Comparison of ENCODE assay signal across 1 cellular context in the genomic region with DNA sequence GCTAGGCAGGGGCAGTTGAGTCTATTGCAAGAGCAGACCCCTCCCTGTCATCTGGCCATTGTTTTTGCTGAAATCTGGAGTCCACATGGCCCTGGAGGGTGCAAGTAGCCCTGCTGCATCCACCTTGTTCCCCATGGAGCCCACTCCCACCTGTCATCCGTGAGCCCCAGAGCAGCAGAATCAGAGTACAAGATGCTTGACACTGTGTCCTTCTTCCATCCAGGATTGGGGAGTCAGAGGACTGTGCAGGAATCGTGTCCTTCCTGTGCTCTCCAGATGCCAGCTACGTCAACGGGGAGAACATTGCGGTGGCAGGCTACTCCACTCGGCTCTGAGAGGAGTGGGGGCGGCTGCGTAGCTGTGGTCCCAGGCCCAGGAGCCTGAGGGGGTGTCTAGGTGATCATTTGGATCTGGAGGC.
TF ChIP-seq lines count a peak whose summit lies in the region.

No MANE protein-coding gene starts in this region.

TF ChIP-seq in HepG2, 621 proteins besides CTCF, POLR2A, EP300 and RAD21 (continued from another document and continues in another):
- TF ChIP-seq, protein P1, sequence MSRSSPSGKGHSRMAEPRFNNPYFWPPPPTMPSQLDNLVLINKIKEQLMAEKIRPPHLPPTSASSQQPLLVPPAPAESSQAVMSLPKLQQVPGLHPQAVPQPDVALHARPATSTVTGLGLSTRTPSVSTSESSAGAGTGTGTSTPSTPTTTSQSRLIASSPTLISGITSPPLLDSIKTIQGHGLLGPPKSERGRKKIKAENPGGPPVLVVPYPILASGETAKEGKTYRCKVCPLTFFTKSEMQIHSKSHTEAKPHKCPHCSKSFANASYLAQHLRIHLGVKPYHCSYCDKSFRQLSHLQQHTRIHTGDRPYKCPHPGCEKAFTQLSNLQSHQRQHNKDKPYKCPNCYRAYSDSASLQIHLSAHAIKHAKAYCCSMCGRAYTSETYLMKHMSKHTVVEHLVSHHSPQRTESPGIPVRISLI (CRISPR knock-in tag; IDR thresholded peaks at IDR 0.05; ENCODE audit: borderline replicate concordance): no peak
- TF ChIP-seq, protein P2, sequence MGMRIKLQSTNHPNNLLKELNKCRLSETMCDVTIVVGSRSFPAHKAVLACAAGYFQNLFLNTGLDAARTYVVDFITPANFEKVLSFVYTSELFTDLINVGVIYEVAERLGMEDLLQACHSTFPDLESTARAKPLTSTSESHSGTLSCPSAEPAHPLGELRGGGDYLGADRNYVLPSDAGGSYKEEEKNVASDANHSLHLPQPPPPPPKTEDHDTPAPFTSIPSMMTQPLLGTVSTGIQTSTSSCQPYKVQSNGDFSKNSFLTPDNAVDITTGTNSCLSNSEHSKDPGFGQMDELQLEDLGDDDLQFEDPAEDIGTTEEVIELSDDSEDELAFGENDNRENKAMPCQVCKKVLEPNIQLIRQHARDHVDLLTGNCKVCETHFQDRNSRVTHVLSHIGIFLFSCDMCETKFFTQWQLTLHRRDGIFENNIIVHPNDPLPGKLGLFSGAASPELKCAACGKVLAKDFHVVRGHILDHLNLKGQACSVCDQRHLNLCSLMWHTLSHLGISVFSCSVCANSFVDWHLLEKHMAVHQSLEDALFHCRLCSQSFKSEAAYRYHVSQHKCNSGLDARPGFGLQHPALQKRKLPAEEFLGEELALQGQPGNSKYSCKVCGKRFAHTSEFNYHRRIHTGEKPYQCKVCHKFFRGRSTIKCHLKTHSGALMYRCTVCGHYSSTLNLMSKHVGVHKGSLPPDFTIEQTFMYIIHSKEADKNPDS (CRISPR knock-in tag; IDR thresholded peaks at IDR 0.05): no peak
- TF ChIP-seq PLRG1 (conservative IDR thresholded peaks at IDR 0.05) (no peak), RARA (CRISPR knock-in tag; IDR thresholded peaks at IDR 0.05) (no peak), ZNF343 (CRISPR knock-in tag; IDR thresholded peaks at IDR 0.05) (no peak), ZNF782 (CRISPR knock-in tag; IDR thresholded peaks at IDR 0.05; ENCODE audit: borderline replicate concordance) (no peak), ZNF724P (CRISPR knock-in tag; IDR thresholded peaks at IDR 0.05; ENCODE audit: borderline replicate concordance) (0 out of 2 replicates have a peak, but pooled peaks have one; percentile 52), TRIM24 (CRISPR knock-in tag; IDR thresholded peaks at IDR 0.05) (no peak), PAX8 (CRISPR knock-in tag; IDR thresholded peaks at IDR 0.05; ENCODE audit: borderline replicate concordance) (no peak), AHR (CRISPR knock-in tag; IDR thresholded peaks at IDR 0.05) (no peak), ZFP36 (IDR thresholded peaks at IDR 0.05; ENCODE audit: borderline replicate concordance, low read depth, low read length, partially characterized antibody) (no peak), WIZ (CRISPR knock-in tag; IDR thresholded peaks at IDR 0.05) (0 out of 2 replicates have a peak, but pooled peaks have one; percentile 49), ZNF672 (CRISPR knock-in tag; IDR thresholded peaks at IDR 0.05) (no peak), ZNF614 (CRISPR knock-in tag; IDR thresholded peaks at IDR 0.05; ENCODE audit: borderline replicate concordance) (no peak), GABPB1 (CRISPR knock-in tag; IDR thresholded peaks at IDR 0.05) (no peak), ZMYM4 (CRISPR knock-in tag; IDR thresholded peaks at IDR 0.05) (no peak), NBN (conservative IDR thresholded peaks at IDR 0.05) (no peak), CBX2 (IDR thresholded peaks at IDR 0.05; ENCODE audit: low read depth, low read length) (no peak), CBX2 (CRISPR knock-in tag; IDR thresholded peaks at IDR 0.05; ENCODE audit: low read depth) (no peak), ZNF230 (CRISPR knock-in tag; IDR thresholded peaks at IDR 0.05) (no peak), RXRB (CRISPR knock-in tag; IDR thresholded peaks at IDR 0.05; ENCODE audit: borderline replicate concordance) (no peak), SIN3B (IDR thresholded peaks at IDR 0.05; ENCODE audit: low read length) (no peak), SETDB1 (CRISPR knock-in tag; IDR thresholded peaks at IDR 0.05; ENCODE audit: borderline replicate concordance) (no peak), EHMT2 (IDR thresholded peaks at IDR 0.05; ENCODE audit: borderline replicate concordance, low read depth, low read length) (no peak), HDAC2 (CRISPR knock-in tag; IDR thresholded peaks at IDR 0.05) (no peak), STAT5B (CRISPR knock-in tag; IDR thresholded peaks at IDR 0.05) (no peak), IKZF1 (IDR thresholded peaks at IDR 0.05) (no peak), IRF2 (CRISPR knock-in tag; IDR thresholded peaks at IDR 0.05) (no peak), ZBTB7B (CRISPR knock-in tag; IDR thresholded peaks at IDR 0.05) (no peak), ZNF143 (CRISPR knock-in tag; IDR thresholded peaks at IDR 0.05) (no peak)
- TF ChIP-seq, protein P3, sequence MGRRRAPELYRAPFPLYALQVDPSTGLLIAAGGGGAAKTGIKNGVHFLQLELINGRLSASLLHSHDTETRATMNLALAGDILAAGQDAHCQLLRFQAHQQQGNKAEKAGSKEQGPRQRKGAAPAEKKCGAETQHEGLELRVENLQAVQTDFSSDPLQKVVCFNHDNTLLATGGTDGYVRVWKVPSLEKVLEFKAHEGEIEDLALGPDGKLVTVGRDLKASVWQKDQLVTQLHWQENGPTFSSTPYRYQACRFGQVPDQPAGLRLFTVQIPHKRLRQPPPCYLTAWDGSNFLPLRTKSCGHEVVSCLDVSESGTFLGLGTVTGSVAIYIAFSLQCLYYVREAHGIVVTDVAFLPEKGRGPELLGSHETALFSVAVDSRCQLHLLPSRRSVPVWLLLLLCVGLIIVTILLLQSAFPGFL (CRISPR knock-in tag; IDR thresholded peaks at IDR 0.05): no peak
- TF ChIP-seq, protein P4, sequence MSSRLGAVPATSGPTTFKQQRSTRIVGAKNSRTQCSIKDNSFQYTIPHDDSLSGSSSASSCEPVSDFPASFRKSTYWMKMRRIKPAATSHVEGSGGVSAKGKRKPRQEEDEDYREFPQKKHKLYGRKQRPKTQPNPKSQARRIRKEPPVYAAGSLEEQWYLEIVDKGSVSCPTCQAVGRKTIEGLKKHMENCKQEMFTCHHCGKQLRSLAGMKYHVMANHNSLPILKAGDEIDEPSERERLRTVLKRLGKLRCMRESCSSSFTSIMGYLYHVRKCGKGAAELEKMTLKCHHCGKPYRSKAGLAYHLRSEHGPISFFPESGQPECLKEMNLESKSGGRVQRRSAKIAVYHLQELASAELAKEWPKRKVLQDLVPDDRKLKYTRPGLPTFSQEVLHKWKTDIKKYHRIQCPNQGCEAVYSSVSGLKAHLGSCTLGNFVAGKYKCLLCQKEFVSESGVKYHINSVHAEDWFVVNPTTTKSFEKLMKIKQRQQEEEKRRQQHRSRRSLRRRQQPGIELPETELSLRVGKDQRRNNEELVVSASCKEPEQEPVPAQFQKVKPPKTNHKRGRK (CRISPR knock-in tag; IDR thresholded peaks at IDR 0.05): no peak
- TF ChIP-seq, protein P5, sequence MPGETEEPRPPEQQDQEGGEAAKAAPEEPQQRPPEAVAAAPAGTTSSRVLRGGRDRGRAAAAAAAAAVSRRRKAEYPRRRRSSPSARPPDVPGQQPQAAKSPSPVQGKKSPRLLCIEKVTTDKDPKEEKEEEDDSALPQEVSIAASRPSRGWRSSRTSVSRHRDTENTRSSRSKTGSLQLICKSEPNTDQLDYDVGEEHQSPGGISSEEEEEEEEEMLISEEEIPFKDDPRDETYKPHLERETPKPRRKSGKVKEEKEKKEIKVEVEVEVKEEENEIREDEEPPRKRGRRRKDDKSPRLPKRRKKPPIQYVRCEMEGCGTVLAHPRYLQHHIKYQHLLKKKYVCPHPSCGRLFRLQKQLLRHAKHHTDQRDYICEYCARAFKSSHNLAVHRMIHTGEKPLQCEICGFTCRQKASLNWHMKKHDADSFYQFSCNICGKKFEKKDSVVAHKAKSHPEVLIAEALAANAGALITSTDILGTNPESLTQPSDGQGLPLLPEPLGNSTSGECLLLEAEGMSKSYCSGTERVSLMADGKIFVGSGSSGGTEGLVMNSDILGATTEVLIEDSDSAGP (CRISPR knock-in tag; IDR thresholded peaks at IDR 0.05; ENCODE audit: borderline replicate concordance): no peak
- TF ChIP-seq, protein P6, sequence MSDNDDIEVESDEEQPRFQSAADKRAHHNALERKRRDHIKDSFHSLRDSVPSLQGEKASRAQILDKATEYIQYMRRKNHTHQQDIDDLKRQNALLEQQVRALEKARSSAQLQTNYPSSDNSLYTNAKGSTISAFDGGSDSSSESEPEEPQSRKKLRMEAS (IDR thresholded peaks at IDR 0.05): no peak
- TF ChIP-seq, protein P7, sequence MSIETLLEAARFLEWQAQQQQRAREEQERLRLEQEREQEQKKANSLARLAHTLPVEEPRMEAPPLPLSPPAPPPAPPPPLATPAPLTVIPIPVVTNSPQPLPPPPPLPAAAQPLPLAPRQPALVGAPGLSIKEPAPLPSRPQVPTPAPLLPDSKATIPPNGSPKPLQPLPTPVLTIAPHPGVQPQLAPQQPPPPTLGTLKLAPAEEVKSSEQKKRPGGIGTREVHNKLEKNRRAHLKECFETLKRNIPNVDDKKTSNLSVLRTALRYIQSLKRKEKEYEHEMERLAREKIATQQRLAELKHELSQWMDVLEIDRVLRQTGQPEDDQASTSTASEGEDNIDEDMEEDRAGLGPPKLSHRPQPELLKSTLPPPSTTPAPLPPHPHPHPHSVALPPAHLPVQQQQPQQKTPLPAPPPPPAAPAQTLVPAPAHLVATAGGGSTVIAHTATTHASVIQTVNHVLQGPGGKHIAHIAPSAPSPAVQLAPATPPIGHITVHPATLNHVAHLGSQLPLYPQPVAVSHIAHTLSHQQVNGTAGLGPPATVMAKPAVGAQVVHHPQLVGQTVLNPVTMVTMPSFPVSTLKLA (IDR thresholded peaks at IDR 0.05): no peak
- TF ChIP-seq, protein P8, sequence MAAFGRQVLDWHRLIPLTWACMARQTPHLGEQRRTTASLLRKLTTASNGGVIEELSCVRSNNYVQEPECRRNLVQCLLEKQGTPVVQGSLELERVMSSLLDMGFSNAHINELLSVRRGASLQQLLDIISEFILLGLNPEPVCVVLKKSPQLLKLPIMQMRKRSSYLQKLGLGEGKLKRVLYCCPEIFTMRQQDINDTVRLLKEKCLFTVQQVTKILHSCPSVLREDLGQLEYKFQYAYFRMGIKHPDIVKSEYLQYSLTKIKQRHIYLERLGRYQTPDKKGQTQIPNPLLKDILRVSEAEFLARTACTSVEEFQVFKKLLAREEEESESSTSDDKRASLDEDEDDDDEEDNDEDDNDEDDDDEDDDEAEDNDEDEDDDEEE (CRISPR knock-in tag; IDR thresholded peaks at IDR 0.05): no peak
- TF ChIP-seq, protein P9, sequence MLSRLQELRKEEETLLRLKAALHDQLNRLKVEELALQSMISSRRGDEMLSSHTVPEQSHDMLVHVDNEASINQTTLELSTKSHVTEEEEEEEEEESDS (CRISPR knock-in tag; IDR thresholded peaks at IDR 0.05; ENCODE audit: borderline replicate concordance): no peak
- TF ChIP-seq, protein P10, sequence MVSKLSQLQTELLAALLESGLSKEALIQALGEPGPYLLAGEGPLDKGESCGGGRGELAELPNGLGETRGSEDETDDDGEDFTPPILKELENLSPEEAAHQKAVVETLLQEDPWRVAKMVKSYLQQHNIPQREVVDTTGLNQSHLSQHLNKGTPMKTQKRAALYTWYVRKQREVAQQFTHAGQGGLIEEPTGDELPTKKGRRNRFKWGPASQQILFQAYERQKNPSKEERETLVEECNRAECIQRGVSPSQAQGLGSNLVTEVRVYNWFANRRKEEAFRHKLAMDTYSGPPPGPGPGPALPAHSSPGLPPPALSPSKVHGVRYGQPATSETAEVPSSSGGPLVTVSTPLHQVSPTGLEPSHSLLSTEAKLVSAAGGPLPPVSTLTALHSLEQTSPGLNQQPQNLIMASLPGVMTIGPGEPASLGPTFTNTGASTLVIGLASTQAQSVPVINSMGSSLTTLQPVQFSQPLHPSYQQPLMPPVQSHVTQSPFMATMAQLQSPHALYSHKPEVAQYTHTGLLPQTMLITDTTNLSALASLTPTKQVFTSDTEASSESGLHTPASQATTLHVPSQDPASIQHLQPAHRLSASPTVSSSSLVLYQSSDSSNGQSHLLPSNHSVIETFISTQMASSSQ (IDR thresholded peaks at IDR 0.05; ENCODE audit: low read depth): no peak
- TF ChIP-seq, protein P10 (CRISPR knock-in tag; IDR thresholded peaks at IDR 0.05; ENCODE audit: borderline replicate concordance): no peak
- TF ChIP-seq, protein P11, sequence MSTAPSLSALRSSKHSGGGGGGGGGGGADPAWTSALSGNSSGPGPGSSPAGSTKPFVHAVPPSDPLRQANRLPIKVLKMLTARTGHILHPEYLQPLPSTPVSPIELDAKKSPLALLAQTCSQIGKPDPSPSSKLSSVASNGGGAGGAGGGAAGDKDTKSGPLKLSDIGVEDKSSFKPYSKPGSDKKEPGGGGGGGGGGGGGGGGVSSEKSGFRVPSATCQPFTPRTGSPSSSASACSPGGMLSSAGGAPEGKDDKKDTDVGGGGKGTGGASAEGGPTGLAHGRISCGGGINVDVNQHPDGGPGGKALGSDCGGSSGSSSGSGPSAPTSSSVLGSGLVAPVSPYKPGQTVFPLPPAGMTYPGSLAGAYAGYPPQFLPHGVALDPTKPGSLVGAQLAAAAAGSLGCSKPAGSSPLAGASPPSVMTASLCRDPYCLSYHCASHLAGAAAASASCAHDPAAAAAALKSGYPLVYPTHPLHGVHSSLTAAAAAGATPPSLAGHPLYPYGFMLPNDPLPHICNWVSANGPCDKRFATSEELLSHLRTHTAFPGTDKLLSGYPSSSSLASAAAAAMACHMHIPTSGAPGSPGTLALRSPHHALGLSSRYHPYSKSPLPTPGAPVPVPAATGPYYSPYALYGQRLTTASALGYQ (CRISPR knock-in tag; IDR thresholded peaks at IDR 0.05): no peak
